1 cellular context compared by ENCODE assay signal in genomic region chr6:41239467-41240159, GRCh38.
TF ChIP-seq lines count a peak whose summit lies in the region.

No MANE protein-coding gene starts in this region.

TF ChIP-seq in K562, 482 proteins besides CTCF, POLR2A, EP300 and RAD21:
- TF ChIP-seq ZNF592 (IDR thresholded peaks at IDR 0.05) (no peak), HMGN3 (IDR thresholded peaks at IDR 0.05; ENCODE audit: borderline replicate concordance, extremely low read depth, insufficient read length, low read depth, low read length) (peak; percentile 22)
